In genomic region chr1:182624582-182624981, GRCh38 we compare ENCODE assay signal across 21 cellular contexts. TPM values are rescaled to one million over a fixed set of nuclear protein-coding genes. Genes with fewer than 3 reads are reported as not detected.
DNase-seq lines count a peak whose midpoint lies in the region; ATAC-seq and TF ChIP-seq lines count a peak whose summit lies in the region.
"Had no signal": no experiment of that assay in that cellular context is flagged by ENCODE, and none has a peak within 500 bp of the region (broad histone marks: within the 10 kb centered on the region; RNA-seq: fewer than 3 reads in every experiment).

No MANE protein-coding gene starts in this region.

- 48% methylated on average over 2 of the region's 2 CpGs for WGBS in right cardiac atrium

- H3K27ac Mint-ChIP-seq in activated naive CD8-positive, alpha-beta T cell treated with anti-CD3 and anti-CD28 coated beads, Interleukin-2, amount 50 U/mL, for 24 hours, result peak overlapping the region; percentile 65
- no peak overlapping the region for H3K27ac Mint-ChIP-seq in osteocyte (ENCODE audit: unreplicated experiment)
- H3K27ac Mint-ChIP-seq: CD8-positive, alpha-beta T cell had no signal

- H3K27me3 Mint-ChIP-seq in activated naive CD8-positive, alpha-beta T cell treated with anti-CD3 and anti-CD28 coated beads, Interleukin-2, amount 50 U/mL, for 24 hours, result peaks cover 11% of the 10 kb centered on the region
- H3K27me3 Mint-ChIP-seq in osteocyte (ENCODE audit: unreplicated experiment), result no peaks in the 10 kb centered on the region

- peaks cover 82% of the 10 kb centered on the region for H3K4me1 Mint-ChIP-seq in activated naive CD8-positive, alpha-beta T cell treated with anti-CD3 and anti-CD28 coated beads, Interleukin-2, amount 50 U/mL, for 24 hours
- H3K4me1 Mint-ChIP-seq in osteocyte (ENCODE audit: unreplicated experiment), result peaks cover 38% of the 10 kb centered on the region

- peaks cover 6% of the 10 kb centered on the region for H3K4me1 ChIP-seq in right cardiac atrium (ENCODE audit: control insufficient read depth, insufficient read depth, low read length)
- H3K4me1 ChIP-seq: adrenal gland had no signal

- DNase-seq in activated CD4-positive, alpha-beta T cell treated with anti-CD3 and anti-CD28 coated beads for 48 hours, result peak; percentile 29
- no peak for DNase-seq in activated CD4-positive, alpha-beta T cell treated with anti-CD3 and anti-CD28 coated beads, Interleukin-2, amount 50 U/mL, for 4 hours
- DNase-seq in CD1c-positive myeloid dendritic cell (ENCODE audit: extremely low spot score), result peak; percentile 19
- peak; percentile 30 for DNase-seq in NCI-H69 (lab: John Stamatoyannopoulos, UW)
- DNase-seq in activated naive CD8-positive, alpha-beta T cell treated with anti-CD3 and anti-CD28 coated beads, Interleukin-2, amount 50 U/mL, for 24 hours, result no peak
- no peak for DNase-seq in NCI-H2227 treated with DMSO at 0.1 percent for 48 hours (lab: John Stamatoyannopoulos, UW)
- no peak for DNase-seq in osteocyte (ENCODE audit: extremely low spot score, unreplicated experiment)
- no peak for DNase-seq in right cardiac atrium
- DNase-seq: adrenal gland; CD8-positive, alpha-beta T cell; DMS79; dorsolateral prefrontal cortex; foreskin keratinocyte; midbrain; NCI-H524 treated with DMSO at 0.1 percent for 48 hours; stimulated activated CD8-positive, alpha-beta memory T cell treated with anti-CD3 and anti-CD28 coated beads, Interleukin-4, amount 100 ng/mL, for 48 hours had no signal

- intact Hi-C loops in right cardiac atrium (cut with DNase I), result no loop called here

- H3K36me3 Mint-ChIP-seq in activated naive CD8-positive, alpha-beta T cell treated with anti-CD3 and anti-CD28 coated beads, Interleukin-2, amount 50 U/mL, for 24 hours (ENCODE audit: low read depth), result peaks cover 7% of the 10 kb centered on the region
- peaks cover 3% of the 10 kb centered on the region for H3K36me3 Mint-ChIP-seq in osteocyte (ENCODE audit: unreplicated experiment)
- H3K36me3 Mint-ChIP-seq: CD8-positive, alpha-beta T cell had no signal

- H3K9me3 Mint-ChIP-seq in activated naive CD8-positive, alpha-beta T cell treated with anti-CD3 and anti-CD28 coated beads, Interleukin-2, amount 50 U/mL, for 24 hours, result peaks cover 8% of the 10 kb centered on the region
- H3K9me3 Mint-ChIP-seq in osteocyte (ENCODE audit: unreplicated experiment), result peaks cover 5% of the 10 kb centered on the region

- no peak for ATAC-seq in activated naive CD8-positive, alpha-beta T cell treated with anti-CD3 and anti-CD28 coated beads, Interleukin-2, amount 50 U/mL, for 24 hours
- ATAC-seq in right cardiac atrium, result no peak
- ATAC-seq: CD8-positive, alpha-beta T cell; foreskin keratinocyte had no signal

- no peak overlapping the region for H3K4me3 ChIP-seq in right cardiac atrium (ENCODE audit: low read length)
- H3K4me3 ChIP-seq: adrenal gland, dorsolateral prefrontal cortex, SJSA1, thoracic aorta had no signal

- no peak overlapping the region for H3K4me3 Mint-ChIP-seq in activated naive CD8-positive, alpha-beta T cell treated with anti-CD3 and anti-CD28 coated beads, Interleukin-2, amount 50 U/mL, for 24 hours
- no peak overlapping the region for H3K4me3 Mint-ChIP-seq in osteocyte (ENCODE audit: unreplicated experiment)
- H3K4me3 Mint-ChIP-seq: CD8-positive, alpha-beta T cell had no signal

- H3K9me3 ChIP-seq in right cardiac atrium (ENCODE audit: control insufficient read depth, low read length), result no peaks in the 10 kb centered on the region
- H3K9me3 ChIP-seq: adrenal gland, SJSA1, thoracic aorta had no signal

- no peak for TF ChIP-seq CTCF in osteocyte (IDR thresholded peaks at IDR 0.05)

- no peaks in the 10 kb centered on the region for H3K27me3 ChIP-seq in right cardiac atrium (ENCODE audit: control insufficient read depth, insufficient read depth)
- H3K27me3 ChIP-seq: adrenal gland, dorsolateral prefrontal cortex, SJSA1 had no signal

- no peak overlapping the region for H3K27ac ChIP-seq in right cardiac atrium (ENCODE audit: low read length)
- H3K27ac ChIP-seq: adrenal gland, dorsolateral prefrontal cortex, epithelial cell of prostate, foreskin keratinocyte, SJSA1, thoracic aorta had no signal

RNA-seq across cellular contexts. Expression of gene RGS16, which starts 20.4 kb away (rescaled TPM):
- 0.48 and 1.1 TPM in 2 replicates for total RNA-seq in osteocyte
- total RNA-seq in right cardiac atrium, result 1 to 10 TPM in 1 of 4 donors, under 1 TPM in 3; 0.47 to 1.3 (median 0.72) TPM
- 2.1 TPM for polyA plus RNA-seq in right cardiac atrium

RNA-seq across cellular contexts. Expression of gene RNASEL, which starts 35.5 kb away (rescaled TPM):
- total RNA-seq in osteocyte, result 4.2 and 4.5 TPM in 2 replicates
- 1 to 10 TPM; 3.7 to 5.7 (median 5.4) TPM for total RNA-seq in right cardiac atrium
- polyA plus RNA-seq in right cardiac atrium, result 2.5 TPM

RNA-seq across cellular contexts. Expression of gene RGS8, which starts 59.8 kb away (rescaled TPM):
- total RNA-seq in osteocyte (not detected in 2 replicates), right cardiac atrium (under 1 TPM in 1 of 4 donors, not detected in 3; 0.33 TPM)
- 0.02 TPM for polyA plus RNA-seq in right cardiac atrium
- total RNA-seq: cardiac septum; CD8-positive, alpha-beta T cell; foreskin keratinocyte; H4; thoracic aorta had no signal
- polyA plus RNA-seq: foreskin keratinocyte had no signal

Comparison
In these comparisons a context has a peak if more than half of its experiments do, and no peak if none do; other contexts are left out.
1. DNase-seq: peak in activated CD4-positive, alpha-beta T cell treated with anti-CD3 and anti-CD28 coated beads for 48 hours (single experiment), CD1c-positive myeloid dendritic cell (single experiment) and NCI-H69 (single experiment); none in activated CD4-positive, alpha-beta T cell treated with anti-CD3 and anti-CD28 coated beads, Interleukin-2, amount 50 U/mL, for 4 hours (0 of 2), activated naive CD8-positive, alpha-beta T cell treated with anti-CD3 and anti-CD28 coated beads, Interleukin-2, amount 50 U/mL, for 24 hours (single experiment), NCI-H2227 treated with DMSO at 0.1 percent for 48 hours (single experiment), osteocyte (single experiment) and right cardiac atrium (0 of 3).